ENCODE assay signal across 13 cellular contexts in genomic region chr10:103394180-103394579, GRCh38. TPM values are rescaled to one million over a fixed set of nuclear protein-coding genes. Genes with fewer than 3 reads are reported as not detected.
DNase-seq lines count a peak whose midpoint lies in the region; ATAC-seq, FAIRE-seq and TF ChIP-seq lines count a peak whose summit lies in the region.
"Had no signal": no experiment of that assay in that cellular context is flagged by ENCODE, and none has a peak within 500 bp of the region (broad histone marks: within the 10 kb centered on the region; RNA-seq: fewer than 3 reads in every experiment).

No MANE protein-coding gene starts in this region.

- 98% methylated on average over 14 of the region's 14 CpGs for WGBS in smooth muscle cell (ENCODE audit: low lambda C conversion rate)

- POLR2A ChIA-PET in PC-3 (lab: Charles Lee; ENCODE audit: unreplicated experiment) = no interaction called here

- H4K20me1 ChIP-seq in PC-3 (ENCODE audit: low read length) = 0 out of 2 replicates have a peak, but pooled peaks cover 4% of the 10 kb centered on the region
- H4K20me1 ChIP-seq in smooth muscle cell (ENCODE audit: low read depth) = peaks cover 19% of the 10 kb centered on the region

- CTCF ChIA-PET in PC-3 (lab: Charles Lee) = no interaction called here

- H3F3A ChIP-seq in PC-3 (ENCODE audit: low read length, unreplicated experiment) = no peaks in the 10 kb centered on the region
- H3F3A ChIP-seq in smooth muscle cell (ENCODE audit: low read depth) = peaks cover 3% of the 10 kb centered on the region

- H3K9me2 ChIP-seq in PC-3 (replicated peaks; ENCODE audit: low read length) = no peaks in the 10 kb centered on the region

- no peak for FAIRE-seq in frontal cortex (lab: Jason Lieb, UNC)

- H3K27ac Mint-ChIP-seq in activated CD4-positive, alpha-beta T cell treated with anti-CD3 and anti-CD28 coated beads, Interleukin-2, amount 10 ng/mL, durations not matched to agents 24 days and 14 days = peak overlapping the region; percentile 71

- H3K4me2 ChIP-seq in PC-3 (ENCODE audit: low read length) (peak overlapping the region; percentile 92), smooth muscle cell (peak overlapping the region; percentile 8)

- H3K36me3 ChIP-seq in PC-3 (ENCODE audit: low read depth, low read length) = peaks cover 21% of the 10 kb centered on the region
- peaks cover 13% of the 10 kb centered on the region for H3K36me3 ChIP-seq in smooth muscle cell (ENCODE audit: low read depth)

- ATAC-seq in PC-3 (no peak), GM18517 (IDR thresholded peaks at IDR 0.05; ENCODE audit: unreplicated experiment) (no peak), GM21360 (IDR thresholded peaks at IDR 0.05; ENCODE audit: unreplicated experiment) (no peak)

- H3K4me3 ChIP-seq in PC-3 (ENCODE audit: low read length) = peak overlapping the region; percentile 92; the same call in 1 of the 2 replicates
- peak overlapping the region; percentile 83 for H3K4me3 ChIP-seq in epithelial cell of proximal tubule (ENCODE audit: low read depth, low read length)
- no peak overlapping the region for H3K4me3 ChIP-seq in smooth muscle cell

- no peak for DNase-seq in activated CD4-positive, alpha-beta T cell treated with anti-CD3 and anti-CD28 coated beads, Interleukin-2, amount 10 ng/mL, durations not matched to agents 24 days and 14 days
- no peak for DNase-seq in activated CD4-positive, alpha-beta T cell treated with anti-CD3 and anti-CD28 coated beads for 1 hour
- DNase-seq in PC-3 (no peak), epithelial cell of proximal tubule (ENCODE audit: low read depth) (no peak), smooth muscle cell (lab: John Stamatoyannopoulos, UW; ENCODE audit: unreplicated experiment) (no peak), frontal cortex (ENCODE audit: low spot score in 2 of 2) (no peak)
- DNase-seq: activated gamma-delta T cell treated with Interleukin-2 at 50 U/mL for 16 hours, midbrain, NCI-H1417, NCI-H82, T1000 had no signal

- H3K9me3 ChIP-seq in PC-3 (ENCODE audit: low read length) (no peaks in the 10 kb centered on the region), smooth muscle cell (replicated peaks; ENCODE audit: low read depth) (no peaks in the 10 kb centered on the region)

- H3K9ac ChIP-seq in PC-3 (ENCODE audit: low read length) = no peak overlapping the region
- no peak overlapping the region for H3K9ac ChIP-seq in smooth muscle cell (ENCODE audit: low read depth)

- intact Hi-C loops in activated CD4-positive, alpha-beta T cell treated with anti-CD3 and anti-CD28 coated beads, Interleukin-2, amount 10 ng/mL, durations not matched to agents 24 days and 14 days (cut with micrococcal nuclease) = no loop called here
- intact Hi-C loops in PC-3 (cut with micrococcal nuclease) = no loop called here

- H3K27ac ChIP-seq in PC-3 (ENCODE audit: low read length) (no peak overlapping the region), smooth muscle cell (ENCODE audit: low read depth) (no peak overlapping the region)

- H3K36me3 Mint-ChIP-seq in activated CD4-positive, alpha-beta T cell treated with anti-CD3 and anti-CD28 coated beads, Interleukin-2, amount 10 ng/mL, durations not matched to agents 24 days and 14 days (ENCODE audit: low read depth) = peaks cover 55% of the 10 kb centered on the region

- H3K4me1 ChIP-seq in PC-3 (ENCODE audit: insufficient read depth, low read length) (peaks cover 30% of the 10 kb centered on the region), smooth muscle cell (ENCODE audit: low read depth) (peaks cover 14% of the 10 kb centered on the region)

- no peak for TF ChIP-seq CTCF in PC-3 (conservative IDR thresholded peaks at IDR 0.05; ENCODE audit: low read depth, low read length)
- TF ChIP-seq CTCF in epithelial cell of proximal tubule (conservative IDR thresholded peaks at IDR 0.05; ENCODE audit: low read depth, low read length) = no peak
- no peak for TF ChIP-seq CTCF in smooth muscle cell (IDR thresholded peaks at IDR 0.05; ENCODE audit: borderline replicate concordance, insufficient read depth, poor library complexity, severe bottlenecking)

- peak overlapping the region; percentile 59 for H3K4me3 Mint-ChIP-seq in activated CD4-positive, alpha-beta T cell treated with anti-CD3 and anti-CD28 coated beads, Interleukin-2, amount 10 ng/mL, durations not matched to agents 24 days and 14 days

- H3K27me3 ChIP-seq in PC-3 (ENCODE audit: low read length) (no peaks in the 10 kb centered on the region), smooth muscle cell (ENCODE audit: low read depth) (no peaks in the 10 kb centered on the region)

- no peaks in the 10 kb centered on the region for H3K27me3 Mint-ChIP-seq in activated CD4-positive, alpha-beta T cell treated with anti-CD3 and anti-CD28 coated beads, Interleukin-2, amount 10 ng/mL, durations not matched to agents 24 days and 14 days

- H3K79me2 ChIP-seq in PC-3 (ENCODE audit: low read length) (peaks cover 67% of the 10 kb centered on the region), smooth muscle cell (ENCODE audit: low read depth) (peaks cover 75% of the 10 kb centered on the region)

- H2AFZ ChIP-seq in PC-3 (ENCODE audit: low read length) = no peak overlapping the region
- H2AFZ ChIP-seq in smooth muscle cell (ENCODE audit: low read depth) = no peak overlapping the region

- BruUV-seq in PC-3 (replicated peaks; lab: Mats Ljungman, UMichigan) = no TSS peak

- H3K9me3 Mint-ChIP-seq in activated CD4-positive, alpha-beta T cell treated with anti-CD3 and anti-CD28 coated beads, Interleukin-2, amount 10 ng/mL, durations not matched to agents 24 days and 14 days = no peaks in the 10 kb centered on the region

- H3K4me1 Mint-ChIP-seq in activated CD4-positive, alpha-beta T cell treated with anti-CD3 and anti-CD28 coated beads, Interleukin-2, amount 10 ng/mL, durations not matched to agents 24 days and 14 days = peaks cover 37% of the 10 kb centered on the region

RNA-seq across cellular contexts. Expression of gene ATP5MK, which starts 2.1 kb away (rescaled TPM):
- 477 and 504 TPM in 2 replicates for total RNA-seq in activated CD4-positive, alpha-beta T cell treated with anti-CD3 and anti-CD28 coated beads, Interleukin-2, amount 10 ng/mL, durations not matched to agents 24 days and 14 days
- total RNA-seq in PC-3 (2014; rRNA removed) (66.1 and 111 TPM in 2 replicates), epithelial cell of proximal tubule (325 and 562 TPM in 2 replicates), smooth muscle cell (961 and 1,249 TPM in 2 replicates), frontal cortex (181 TPM)
- 527 and 589 TPM in 2 replicates for polyA plus RNA-seq in smooth muscle cell

RNA-seq across cellular contexts. Expression of gene PDCD11, which starts 2.2 kb away (rescaled TPM):
- total RNA-seq in activated CD4-positive, alpha-beta T cell treated with anti-CD3 and anti-CD28 coated beads, Interleukin-2, amount 10 ng/mL, durations not matched to agents 24 days and 14 days = 103 and 105 TPM in 2 replicates
- total RNA-seq in PC-3 (2014; rRNA removed) = 41.9 and 50.9 TPM in 2 replicates
- 32.6 and 35.2 TPM in 2 replicates for total RNA-seq in epithelial cell of proximal tubule
- total RNA-seq in smooth muscle cell = 15.6 and 16.9 TPM in 2 replicates
- polyA plus RNA-seq in smooth muscle cell = 12.2 and 13.8 TPM in 2 replicates
- 23.6 TPM for total RNA-seq in frontal cortex

RNA-seq across cellular contexts. Expression of gene TAF5, which starts 26.4 kb away (rescaled TPM):
- total RNA-seq in activated CD4-positive, alpha-beta T cell treated with anti-CD3 and anti-CD28 coated beads, Interleukin-2, amount 10 ng/mL, durations not matched to agents 24 days and 14 days = 11.9 and 12.1 TPM in 2 replicates
- total RNA-seq in PC-3 (2014; rRNA removed) = 7.0 and 8.4 TPM in 2 replicates
- total RNA-seq in epithelial cell of proximal tubule = 7.5 and 11.3 TPM in 2 replicates
- total RNA-seq in smooth muscle cell = 4.5 and 6.4 TPM in 2 replicates
- 3.5 and 5.2 TPM in 2 replicates for polyA plus RNA-seq in smooth muscle cell
- 14.3 TPM for total RNA-seq in frontal cortex

RNA-seq across cellular contexts. Expression of gene PCGF6, which starts 43.2 kb away (rescaled TPM):
- total RNA-seq in activated CD4-positive, alpha-beta T cell treated with anti-CD3 and anti-CD28 coated beads, Interleukin-2, amount 10 ng/mL, durations not matched to agents 24 days and 14 days = 19.3 and 19.7 TPM in 2 replicates
- total RNA-seq in PC-3 (2014; rRNA removed) (8.8 and 11.6 TPM in 2 replicates), epithelial cell of proximal tubule (16.2 and 22.4 TPM in 2 replicates), smooth muscle cell (8.2 and 10.4 TPM in 2 replicates), frontal cortex (11.0 TPM)
- 8.1 and 9.1 TPM in 2 replicates for polyA plus RNA-seq in smooth muscle cell

RNA-seq across cellular contexts. Expression of gene CALHM2, which starts 58.0 kb away (rescaled TPM):
- total RNA-seq in activated CD4-positive, alpha-beta T cell treated with anti-CD3 and anti-CD28 coated beads, Interleukin-2, amount 10 ng/mL, durations not matched to agents 24 days and 14 days = 14.0 and 17.5 TPM in 2 replicates
- 1.3 and 2.0 TPM in 2 replicates for total RNA-seq in PC-3 (2014; rRNA removed)
- total RNA-seq in epithelial cell of proximal tubule = 4.6 and 4.7 TPM in 2 replicates
- total RNA-seq in smooth muscle cell = 3.1 and 4.0 TPM in 2 replicates
- 6.2 and 8.6 TPM in 2 replicates for polyA plus RNA-seq in smooth muscle cell
- total RNA-seq in frontal cortex = 1.6 TPM
